16 cellular contexts compared by ENCODE assay signal in the genomic region with DNA sequence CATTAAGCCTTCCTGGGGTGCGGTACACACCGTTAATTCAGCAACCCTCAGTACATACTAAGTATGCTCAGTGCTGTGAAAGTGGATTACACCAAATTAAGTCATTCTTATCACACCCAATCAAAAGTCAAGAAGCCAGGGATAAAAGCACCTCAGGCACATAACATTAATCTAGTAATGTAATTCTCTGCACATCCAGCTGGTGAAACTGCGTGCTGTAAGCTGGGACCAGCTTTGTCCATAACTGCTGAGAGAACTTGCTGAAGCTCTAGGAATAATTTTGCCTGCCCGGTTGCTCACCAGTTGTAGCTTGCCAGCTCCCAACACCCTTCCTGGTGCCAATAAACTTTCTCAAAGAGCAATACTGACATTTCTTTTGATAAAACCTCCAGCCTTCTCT. TPM values are rescaled to one million over a fixed set of nuclear protein-coding genes. Genes with fewer than 3 reads are reported as not detected.
DNase-seq lines count a peak whose midpoint lies in the region; FAIRE-seq and TF ChIP-seq lines count a peak whose summit lies in the region.
"Had no signal": no experiment of that assay in that cellular context is flagged by ENCODE, and none has a peak within 500 bp of the region (broad histone marks: within the 10 kb centered on the region; RNA-seq: fewer than 3 reads in every experiment).

No MANE protein-coding gene starts in this region.

- H3K9me3 ChIP-seq in SJCRH30 (replicated peaks): no peaks in the 10 kb centered on the region
- H3K9me3 ChIP-seq in CD8-positive, alpha-beta memory T cell (ENCODE audit: low read length): no peaks in the 10 kb centered on the region
- H3K9me3 ChIP-seq: ascending aorta, BE2C had no signal

- peak; percentile 30 for DNase-seq in AG08396 (ENCODE audit: low spot score)
- peak; percentile 2 for DNase-seq in HFFc6
- DNase-seq in bronchial epithelial cell (ENCODE audit: low read depth): peak; percentile 40
- no peak for DNase-seq in neural crest cell (ENCODE audit: low read depth, low spot score)
- DNase-seq in SJCRH30: no peak
- DNase-seq in hippocampal formation (lab: John Stamatoyannopoulos, UW): no peak
- DNase-seq in CD8-positive, alpha-beta memory T cell: no peak
- no peak for DNase-seq in T-helper 9 cell
- DNase-seq: activated CD4-positive, alpha-beta T cell treated with anti-CD3 and anti-CD28 coated beads for 1 hour; BE2C; dermis blood vessel endothelial cell; hypothalamus; Kasumi-1; NCI-H2029 had no signal

- H3K9me3 Mint-ChIP-seq in HFFc6: no peaks in the 10 kb centered on the region
- H3K9me3 Mint-ChIP-seq in neural crest cell: no peaks in the 10 kb centered on the region
- no peaks in the 10 kb centered on the region for H3K9me3 Mint-ChIP-seq in CD8-positive, alpha-beta memory T cell
- H3K9me3 Mint-ChIP-seq: T-helper 2 cell treated with Interferon-gamma antibody and Interleukin-4, amounts not matched to agents 5 μg/mL and 100 μg/mL, for 36 hours had no signal

- CTCF ChIA-PET in CD8-positive, alpha-beta memory T cell (lab: Charles Lee): no interaction called here

- no peaks in the 10 kb centered on the region for H3K36me3 Mint-ChIP-seq in HFFc6 (ENCODE audit: low read depth)
- no peaks in the 10 kb centered on the region for H3K36me3 Mint-ChIP-seq in neural crest cell (ENCODE audit: low read depth)
- H3K36me3 Mint-ChIP-seq in CD8-positive, alpha-beta memory T cell: no peaks in the 10 kb centered on the region

- H3K4me1 ChIP-seq in SJCRH30: no peaks in the 10 kb centered on the region
- H3K4me1 ChIP-seq in CD8-positive, alpha-beta memory T cell (ENCODE audit: insufficient read depth, low read length): no peaks in the 10 kb centered on the region
- H3K4me1 ChIP-seq: BE2C had no signal

- no peak for FAIRE-seq in bronchial epithelial cell (lab: Jason Lieb, UNC)

- H3K36me3 ChIP-seq in bronchial epithelial cell (ENCODE audit: control insufficient read depth, insufficient read depth, low read length) (no peaks in the 10 kb centered on the region), SJCRH30 (no peaks in the 10 kb centered on the region)
- H3K36me3 ChIP-seq in CD8-positive, alpha-beta memory T cell (ENCODE audit: insufficient read depth, low read length): no peaks in the 10 kb centered on the region
- H3K36me3 ChIP-seq: ascending aorta, BE2C had no signal

- H3K4me1 Mint-ChIP-seq in HFFc6 (ENCODE audit: low read depth) (no peaks in the 10 kb centered on the region), neural crest cell (no peaks in the 10 kb centered on the region)
- peaks cover 0 to 3% (median 2%) of the 10 kb centered on the region in 3 donors for H3K4me1 Mint-ChIP-seq in CD8-positive, alpha-beta memory T cell

- TF ChIP-seq CTCF in HFFc6 (IDR thresholded peaks at IDR 0.05) (no peak), bronchial epithelial cell (IDR thresholded peaks at IDR 0.05; ENCODE audit: insufficient read depth, low read length, severe bottlenecking) (no peak), neural crest cell (conservative IDR thresholded peaks at IDR 0.05) (no peak)

- H3K27me3 Mint-ChIP-seq in HFFc6 (ENCODE audit: insufficient read depth) (peaks cover 42% of the 10 kb centered on the region), neural crest cell (ENCODE audit: low read depth) (peaks cover 27% of the 10 kb centered on the region)
- peaks cover 31 to 46% of the 10 kb centered on the region in 2 donors for H3K27me3 Mint-ChIP-seq in CD8-positive, alpha-beta memory T cell

- no peak overlapping the region for H3K4me3 Mint-ChIP-seq in HFFc6
- peak overlapping the region; percentile 6 for H3K4me3 Mint-ChIP-seq in neural crest cell
- H3K4me3 Mint-ChIP-seq in CD8-positive, alpha-beta memory T cell: no peak overlapping the region
- H3K4me3 Mint-ChIP-seq: T-helper 2 cell treated with Interferon-gamma antibody and Interleukin-4, amounts not matched to agents 5 μg/mL and 100 μg/mL, for 36 hours had no signal

- H3K27ac ChIP-seq in SJCRH30: no peak overlapping the region
- H3K27ac ChIP-seq in CD8-positive, alpha-beta memory T cell (ENCODE audit: low read depth, low read length): no peak overlapping the region

- H3K27ac Mint-ChIP-seq in HFFc6: no peak overlapping the region
- H3K27ac Mint-ChIP-seq in neural crest cell (ENCODE audit: unreplicated experiment): no peak overlapping the region
- H3K27ac Mint-ChIP-seq in CD8-positive, alpha-beta memory T cell: no peak overlapping the region
- H3K27ac Mint-ChIP-seq: T-helper 2 cell treated with Interferon-gamma antibody and Interleukin-4, amounts not matched to agents 5 μg/mL and 100 μg/mL, for 36 hours had no signal

- POLR2A ChIA-PET in CD8-positive, alpha-beta memory T cell (lab: Charles Lee): no interaction called here

- H3K4me3 ChIP-seq in bronchial epithelial cell (ENCODE audit: low read depth, low read length) (no peak overlapping the region), SJCRH30 (no peak overlapping the region)
- no peak overlapping the region for H3K4me3 ChIP-seq in CD8-positive, alpha-beta memory T cell (ENCODE audit: low read length)

- H3K27me3 ChIP-seq in bronchial epithelial cell (ENCODE audit: control insufficient read depth, insufficient read depth, low read length) (peaks cover 6% of the 10 kb centered on the region), SJCRH30 (0 out of 2 replicates have a peak, but pooled peaks cover 3% of the 10 kb centered on the region)
- peaks cover 14% of the 10 kb centered on the region for H3K27me3 ChIP-seq in CD8-positive, alpha-beta memory T cell (ENCODE audit: insufficient read depth, low read length, poor library complexity, severe bottlenecking)
- H3K27me3 ChIP-seq: ascending aorta had no signal

RNA-seq across cellular contexts. Expression of a gene that starts 44.9 kb away (rescaled TPM):
- total RNA-seq in HFFc6 (2021; fragmentation: NEBNext Ultra II Directional; extraction: Animal tissue kit (Norgen Biotek cat#: 25700)): under 1 TPM in 1 of 6 experiments, not detected in 5; 0.14 TPM
- total RNA-seq in bronchial epithelial cell (1.3 and 1.6 TPM in 2 replicates), neural crest cell (4.1 and 4.3 TPM in 2 replicates)
- not detected in 2 replicates for total RNA-seq in SJCRH30 (2014; rRNA removed; shearing (Covaris generic))
- total RNA-seq in CD8-positive, alpha-beta memory T cell: under 1 TPM; 0.15 to 0.20 TPM
- 0.29 TPM for polyA plus RNA-seq in CD8-positive, alpha-beta memory T cell

Comparison
In these comparisons a context has a peak if more than half of its experiments do, and no peak if none do; other contexts are left out.
1. DNase-seq: peak in AG08396 (single experiment), HFFc6 (single experiment) and bronchial epithelial cell (single experiment); none in neural crest cell (single experiment), SJCRH30 (0 of 2), hippocampal formation (0 of 2), CD8-positive, alpha-beta memory T cell (0 of 5) and T-helper 9 cell (single experiment).